7 cellular contexts compared by ENCODE assay signal in the genomic region with DNA sequence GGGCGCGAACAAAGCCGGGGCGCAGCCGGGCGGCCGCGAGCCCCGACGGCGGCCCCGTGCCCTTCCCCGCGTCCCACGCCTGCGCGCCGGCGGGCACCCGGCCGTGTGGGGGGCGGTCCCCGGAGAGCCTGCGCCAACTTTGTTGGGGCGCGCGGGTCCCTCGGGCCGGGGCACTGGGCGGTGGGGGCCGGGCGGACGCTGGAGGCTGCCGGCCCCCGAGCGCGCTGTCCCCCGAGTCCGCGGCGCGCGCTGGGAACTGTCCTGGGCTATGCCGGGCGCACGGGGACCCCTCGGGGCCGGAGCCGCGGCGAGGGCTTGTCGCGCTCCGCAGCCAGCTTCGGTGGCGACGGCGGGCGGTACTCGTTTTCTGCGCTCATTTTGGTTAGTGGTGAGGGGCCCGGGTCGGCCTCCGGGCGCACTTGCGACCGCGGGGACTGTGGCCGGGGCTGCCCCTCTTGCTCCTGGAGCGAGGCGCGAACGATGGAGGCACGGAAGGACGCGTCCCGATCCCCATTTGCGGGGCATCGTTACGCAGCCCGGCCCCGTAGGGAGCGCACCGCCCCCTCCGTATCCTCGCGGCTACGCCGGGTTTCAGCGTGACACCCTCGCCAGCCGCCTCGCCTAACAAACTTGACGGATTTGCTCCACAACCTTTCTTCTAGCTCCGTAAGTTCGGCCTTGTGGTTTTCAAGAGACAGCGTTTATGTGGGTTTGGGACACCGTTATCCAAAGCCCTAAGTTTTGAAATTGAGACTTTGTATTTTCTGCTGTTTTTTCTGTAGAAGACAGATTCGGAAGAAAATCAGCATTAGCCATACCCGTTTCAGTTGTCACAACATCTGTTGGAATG. TPM values are rescaled to one million over a fixed set of nuclear protein-coding genes. Genes with fewer than 3 reads are reported as not detected.
DNase-seq lines count a peak whose midpoint lies in the region; FAIRE-seq and TF ChIP-seq lines count a peak whose summit lies in the region.

No MANE protein-coding gene starts in this region.

- peak; percentile 61; the same call in 1 of the 2 replicates for TF ChIP-seq CTCF in HEK293 (tag by site-specific recombination; IDR thresholded peaks at IDR 0.05)
- no peak for TF ChIP-seq CTCF in NB4 (IDR thresholded peaks at IDR 0.05; ENCODE audit: low read depth, low read length)
- TF ChIP-seq CTCF in endothelial cell of umbilical vein (IDR thresholded peaks at IDR 0.05; ENCODE audit: extremely low read depth in 1 of 2, insufficient read depth in 1 of 2, low read depth in 1 of 2, low read length in 2 of 2): no peak

- H2AFZ ChIP-seq in endothelial cell of umbilical vein (ENCODE audit: low read depth, low read length): peak overlapping the region; percentile 27

- CTCF ChIA-PET in HEK293 (lab: Yijun Ruan, JAX): interaction anchor here (2.3 kb wide), 1 partner anchor 13 kb away, joined by 9 read pairs; no protein-coding TSS in a partner anchor
- CTCF ChIA-PET in endothelial cell of umbilical vein (lab: Charles Lee): interaction anchor here (1.0 to 1.5 kb wide), 3 partner anchors 43 to 133 kb away, joined by 3 to 4 read pairs (median 3); no protein-coding TSS in a partner anchor

- H3K9me3 ChIP-seq in HEK293 (ENCODE audit: control insufficient read depth, insufficient read depth, low read depth, low read length) (no peaks in the 10 kb centered on the region), endothelial cell of umbilical vein (replicated peaks; ENCODE audit: control insufficient read depth, insufficient read depth, low read length) (no peaks in the 10 kb centered on the region), stomach smooth muscle (ENCODE audit: control insufficient read depth in 2 of 2, low read length in 2 of 2) (no peaks in the 10 kb centered on the region)

- dilution Hi-C loops in endothelial cell of umbilical vein (cut with MboI; ENCODE audit: extremely low pct_ligation_motif_present, low sequenced_read_pairs): no loop called here

- peak; percentile 81 for FAIRE-seq in GM12891 (lab: Jason Lieb, UNC)
- peak; percentile 84 for FAIRE-seq in endothelial cell of umbilical vein (lab: Jason Lieb, UNC)

- H4K20me1 ChIP-seq in endothelial cell of umbilical vein (replicated peaks; ENCODE audit: control insufficient read depth, extremely low read depth, insufficient read depth, low read length): peaks cover 6% of the 10 kb centered on the region

- no peaks in the 10 kb centered on the region for H3K4me1 ChIP-seq in HEK293 (ENCODE audit: control insufficient read depth, insufficient read depth, low read length)
- H3K4me1 ChIP-seq in endothelial cell of umbilical vein (ENCODE audit: control insufficient read depth, extremely low read depth, insufficient read depth, low read length): peaks cover 8% of the 10 kb centered on the region
- peaks cover 49% of the 10 kb centered on the region for H3K4me1 ChIP-seq in stomach smooth muscle (ENCODE audit: control insufficient read depth, insufficient read depth, low read length)

- no peaks in the 10 kb centered on the region for H3K9me1 ChIP-seq in endothelial cell of umbilical vein (replicated peaks; ENCODE audit: control insufficient read depth, extremely low read depth, insufficient read depth, low read length)

- H3K79me2 ChIP-seq in endothelial cell of umbilical vein (ENCODE audit: control insufficient read depth, insufficient read depth, low read length): peaks cover 89% of the 10 kb centered on the region

- peak overlapping the region; percentile 92 for H3K9ac ChIP-seq in endothelial cell of umbilical vein (replicated peaks; ENCODE audit: extremely low read depth, insufficient read depth, low read length)
- peak overlapping the region; percentile 49 to 68 for H3K9ac ChIP-seq in stomach smooth muscle (ENCODE audit: low read length in 2 of 2)

- peak overlapping the region; percentile 84 for H3K4me2 ChIP-seq in endothelial cell of umbilical vein (ENCODE audit: insufficient read depth, low read length)

- POLR2A ChIA-PET in HEK293 (lab: Yijun Ruan, JAX) (interaction anchor here (0.6 kb wide), 1 partner anchor 23 kb away, joined by 3 read pairs; no protein-coding TSS in a partner anchor), endothelial cell of umbilical vein (lab: Charles Lee) (interaction anchor here (0.6 kb wide), 1 partner anchor 10 kb away, joined by 4 read pairs; no protein-coding TSS in a partner anchor)

- TF ChIP-seq POLR2A in GM12891 (IDR thresholded peaks at IDR 0.05; ENCODE audit: low read depth, low read length) (no peak), NB4 (IDR thresholded peaks at IDR 0.05; ENCODE audit: extremely low read depth, insufficient read length) (no peak), endothelial cell of umbilical vein (IDR thresholded peaks at IDR 0.05; ENCODE audit: low read depth, low read length) (no peak)

- BruUV-seq in endothelial cell of umbilical vein (replicated peaks; lab: Mats Ljungman, UMichigan): no TSS peak

- intact Hi-C loops in endothelial cell of umbilical vein (cut with micrococcal nuclease): loop anchor here (1.0 to 2.0 kb wide), 2 partner anchors 21 to 39 kb away; a partner anchor contains a TSS

- H3K36me3 ChIP-seq in HEK293 (ENCODE audit: control insufficient read depth in 2 of 2, insufficient read depth in 1 of 2, low read length in 2 of 2) (peaks cover 0 to 40% of the 10 kb centered on the region in 2 experiments; a peak in 2 of 3 replicates), endothelial cell of umbilical vein (ENCODE audit: control insufficient read depth in 2 of 2, extremely low read depth in 1 of 2, insufficient read depth in 2 of 2, low read length in 2 of 2) (peaks cover 14 to 15% of the 10 kb centered on the region in 2 experiments), stomach smooth muscle (ENCODE audit: control insufficient read depth in 2 of 2, insufficient read depth in 2 of 2, low read length in 2 of 2) (peaks cover 10 to 12% of the 10 kb centered on the region in 2 donors)

- H3K27me3 ChIP-seq in endothelial cell of umbilical vein (ENCODE audit: control insufficient read depth in 2 of 2, insufficient read depth in 2 of 2, low read length in 2 of 2) (no peaks in the 10 kb centered on the region), stomach smooth muscle (ENCODE audit: control insufficient read depth in 1 of 2, insufficient read depth in 2 of 2, low read length in 2 of 2) (no peaks in the 10 kb centered on the region)

- H3K4me3 ChIP-seq in HEK293 (ENCODE audit: low read depth, low read length) (peak overlapping the region; percentile 89), NB4 (ENCODE audit: low read depth, low read length) (peak overlapping the region; percentile 61), endothelial cell of umbilical vein (replicated peaks in 1 of 3; ENCODE audit: insufficient read depth in 1 of 3, low read depth in 1 of 3, low read length in 3 of 3) (peak overlapping the region; percentile 28 to 59 (median 59)), stomach smooth muscle (ENCODE audit: low read length in 2 of 2) (peak overlapping the region; percentile 74 to 80)

- DNase-seq in GM12891 (ENCODE audit: insufficient read length, low spot score) (no peak), NB4 (ENCODE audit: low read depth) (peak; percentile 78), endothelial cell of umbilical vein (ENCODE audit: low read depth, low spot score) (peak; percentile 67), mucosa of gallbladder (ENCODE audit: low spot score) (peak; percentile 27)
- peak; percentile 70 to 75 for DNase-seq in activated CD4-positive, alpha-beta T cell treated with anti-CD3 and anti-CD28 coated beads, Interleukin-2, amount 50 U/mL, for 48 hours

- H3K27ac ChIP-seq in HEK293 (ENCODE audit: extremely low read depth, low read depth, low read length) (peak overlapping the region; percentile 84; the same call in 1 of the 2 replicates), endothelial cell of umbilical vein (ENCODE audit: insufficient read depth, low read depth, low read length) (peak overlapping the region; percentile 88), stomach smooth muscle (ENCODE audit: low read length) (peak overlapping the region; percentile 80)

RNA-seq across cellular contexts. Expression of a gene that starts 0.6 kb away (rescaled TPM):
- polyA plus RNA-seq in GM12891 (2012; ENCODE audit: low read depth, missing spikeins): 3.4 TPM
- 21.7 and 22.1 TPM in 2 replicates for total RNA-seq in endothelial cell of umbilical vein
- 15.4 and 21.0 TPM in 2 replicates for polyA plus RNA-seq in endothelial cell of umbilical vein
- polyA plus RNA-seq in endothelial cell of umbilical vein (2011; cell fraction: cytosol; rRNA removed): 4.9 and 8.4 TPM in 2 replicates
- 40.5 and 40.6 TPM in 2 replicates for polyA plus RNA-seq in endothelial cell of umbilical vein (2011; cell fraction: nucleus; rRNA removed)
- 8.9 and 11.2 TPM in 2 replicates for polyA plus RNA-seq in endothelial cell of umbilical vein (2012)
- 19.2 and 25.9 TPM in 2 replicates for polyA minus RNA-seq in endothelial cell of umbilical vein
- 14.1 TPM for polyA minus RNA-seq in endothelial cell of umbilical vein (2011; cell fraction: cytosol; rRNA and poly(A)+ RNA removed)
- polyA minus RNA-seq in endothelial cell of umbilical vein (2011; cell fraction: nucleus; rRNA and poly(A)+ RNA removed): 21.9 and 33.6 TPM in 2 replicates
- total RNA-seq in mucosa of gallbladder: 14.2 TPM

RNA-seq across cellular contexts. Expression of a gene that starts 1.0 kb away (rescaled TPM):
- polyA plus RNA-seq in GM12891 (2012; ENCODE audit: low read depth, missing spikeins): 269 TPM
- 389 and 393 TPM in 2 replicates for total RNA-seq in endothelial cell of umbilical vein
- polyA plus RNA-seq in endothelial cell of umbilical vein: 783 and 826 TPM in 2 replicates
- 661 and 723 TPM in 2 replicates for polyA plus RNA-seq in endothelial cell of umbilical vein (2011; cell fraction: cytosol; rRNA removed)
- polyA plus RNA-seq in endothelial cell of umbilical vein (2011; cell fraction: nucleus; rRNA removed): 410 and 499 TPM in 2 replicates
- 438 and 526 TPM in 2 replicates for polyA plus RNA-seq in endothelial cell of umbilical vein (2012)
- 230 and 251 TPM in 2 replicates for polyA minus RNA-seq in endothelial cell of umbilical vein
- polyA minus RNA-seq in endothelial cell of umbilical vein (2011; cell fraction: cytosol; rRNA and poly(A)+ RNA removed): 190 TPM
- 48.9 and 53.7 TPM in 2 replicates for polyA minus RNA-seq in endothelial cell of umbilical vein (2011; cell fraction: nucleus; rRNA and poly(A)+ RNA removed)
- total RNA-seq in mucosa of gallbladder: 189 TPM

RNA-seq across cellular contexts. Expression of a gene that starts 21.9 kb away (rescaled TPM):
- 23.3 TPM for polyA plus RNA-seq in GM12891 (2012; ENCODE audit: low read depth, missing spikeins)
- 31.1 and 34.0 TPM in 2 replicates for total RNA-seq in endothelial cell of umbilical vein
- polyA plus RNA-seq in endothelial cell of umbilical vein: 32.5 and 37.0 TPM in 2 replicates
- polyA plus RNA-seq in endothelial cell of umbilical vein (2011; cell fraction: cytosol; rRNA removed): 25.5 and 28.8 TPM in 2 replicates
- polyA plus RNA-seq in endothelial cell of umbilical vein (2011; cell fraction: nucleus; rRNA removed): 29.2 and 29.5 TPM in 2 replicates
- 25.4 and 25.9 TPM in 2 replicates for polyA plus RNA-seq in endothelial cell of umbilical vein (2012)
- 21.0 and 23.0 TPM in 2 replicates for polyA minus RNA-seq in endothelial cell of umbilical vein
- 24.1 TPM for polyA minus RNA-seq in endothelial cell of umbilical vein (2011; cell fraction: cytosol; rRNA and poly(A)+ RNA removed)
- 13.8 and 14.6 TPM in 2 replicates for polyA minus RNA-seq in endothelial cell of umbilical vein (2011; cell fraction: nucleus; rRNA and poly(A)+ RNA removed)
- total RNA-seq in mucosa of gallbladder: 48.3 TPM

RNA-seq across cellular contexts. Expression of a gene that starts 38.6 kb away (rescaled TPM):
- 19.5 TPM for polyA plus RNA-seq in GM12891 (2012; ENCODE audit: low read depth, missing spikeins)
- total RNA-seq in endothelial cell of umbilical vein (22.1 and 31.6 TPM in 2 replicates), mucosa of gallbladder (38.0 TPM)
- polyA plus RNA-seq in endothelial cell of umbilical vein: 19.9 and 22.2 TPM in 2 replicates
- 17.0 and 17.8 TPM in 2 replicates for polyA plus RNA-seq in endothelial cell of umbilical vein (2011; cell fraction: cytosol; rRNA removed)
- 32.3 and 33.8 TPM in 2 replicates for polyA plus RNA-seq in endothelial cell of umbilical vein (2011; cell fraction: nucleus; rRNA removed)
- 14.4 and 17.4 TPM in 2 replicates for polyA plus RNA-seq in endothelial cell of umbilical vein (2012)
- polyA minus RNA-seq in endothelial cell of umbilical vein: 11.5 and 11.9 TPM in 2 replicates
- 20.9 TPM for polyA minus RNA-seq in endothelial cell of umbilical vein (2011; cell fraction: cytosol; rRNA and poly(A)+ RNA removed)
- polyA minus RNA-seq in endothelial cell of umbilical vein (2011; cell fraction: nucleus; rRNA and poly(A)+ RNA removed): 12.4 and 17.0 TPM in 2 replicates
